1 cellular context compared by ENCODE assay signal in the genomic region with DNA sequence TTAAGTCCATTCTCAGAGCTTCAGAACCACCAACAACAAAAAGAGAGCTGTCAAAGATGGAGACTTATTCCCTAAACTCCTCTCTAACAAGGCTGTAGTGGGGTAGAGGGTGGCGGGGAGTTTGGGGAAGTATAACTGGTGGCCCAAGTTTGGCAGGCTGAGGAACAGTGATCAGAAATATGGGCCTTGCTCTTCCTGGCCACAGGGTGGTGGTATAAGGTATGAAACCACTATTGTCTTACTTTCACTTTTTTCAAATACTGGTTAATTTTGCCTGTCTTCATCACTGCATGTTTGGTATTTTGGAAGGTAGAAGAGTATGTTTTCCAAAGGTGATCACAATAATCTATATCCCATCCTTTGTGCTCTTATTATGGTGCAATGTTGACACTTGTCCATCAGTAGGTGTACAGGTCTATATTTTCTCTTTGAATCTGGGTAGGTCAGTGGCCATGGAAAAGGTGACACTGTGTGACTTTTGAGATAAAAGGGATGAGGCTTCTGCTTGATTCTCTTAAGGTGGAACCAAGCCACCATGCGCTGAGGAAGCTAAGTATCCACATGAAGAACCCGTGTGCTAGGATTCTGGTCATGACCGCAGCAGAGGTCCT.
TF ChIP-seq lines count a peak whose summit lies in the region.

No MANE protein-coding gene starts in this region.

TF ChIP-seq in H1, 55 proteins besides CTCF, POLR2A, EP300 and RAD21 (continued from another document):
- no peak for TF ChIP-seq HDAC6 (IDR thresholded peaks at IDR 0.05; ENCODE audit: low read depth, low read length)
- TF ChIP-seq SAP30 (IDR thresholded peaks at IDR 0.05; ENCODE audit: insufficient read depth, insufficient replicate concordance, low read length): no peak
- TF ChIP-seq SIRT6 (IDR thresholded peaks at IDR 0.05; ENCODE audit: low read length): no peak
- no peak for TF ChIP-seq CBX8 (IDR thresholded peaks at IDR 0.05; ENCODE audit: borderline replicate concordance, low read depth, low read length)
- no peak for TF ChIP-seq CHD2 (IDR thresholded peaks at IDR 0.05; ENCODE audit: low read length)
- TF ChIP-seq, protein P1, sequence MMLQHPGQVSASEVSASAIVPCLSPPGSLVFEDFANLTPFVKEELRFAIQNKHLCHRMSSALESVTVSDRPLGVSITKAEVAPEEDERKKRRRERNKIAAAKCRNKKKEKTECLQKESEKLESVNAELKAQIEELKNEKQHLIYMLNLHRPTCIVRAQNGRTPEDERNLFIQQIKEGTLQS (IDR thresholded peaks at IDR 0.05; ENCODE audit: insufficient read depth, low read depth, low read length): no peak
- TF ChIP-seq YY1 (IDR thresholded peaks at IDR 0.05; ENCODE audit: low read depth, low read length): no peak
- no peak for TF ChIP-seq POU5F1 (IDR thresholded peaks at IDR 0.05; ENCODE audit: low read depth, low read length)
- TF ChIP-seq TCF12 (IDR thresholded peaks at IDR 0.05; ENCODE audit: low read depth, low read length): no peak
- TF ChIP-seq MAFK (IDR thresholded peaks at IDR 0.05; ENCODE audit: low read depth, low read length): no peak
